ENCODE assay signal across 11 cellular contexts in genomic region chr4:54082168-54082567, GRCh38. TPM values are rescaled to one million over a fixed set of nuclear protein-coding genes. Genes with fewer than 3 reads are reported as not detected.
DNase-seq lines count a peak whose midpoint lies in the region; ATAC-seq and TF ChIP-seq lines count a peak whose summit lies in the region.
"Had no signal": no experiment of that assay in that cellular context is flagged by ENCODE, and none has a peak within 500 bp of the region (broad histone marks: within the 10 kb centered on the region; RNA-seq: fewer than 3 reads in every experiment).

No MANE protein-coding gene starts in this region.

- no peak overlapping the region for H2AK5ac ChIP-seq in trophoblast cell (ENCODE audit: low read length)

- H3K27me3 ChIP-seq in trophoblast cell (ENCODE audit: insufficient read depth, low read length) (no peaks in the 10 kb centered on the region), testis (no peaks in the 10 kb centered on the region)
- no peaks in the 10 kb centered on the region for H3K27me3 ChIP-seq in CD8-positive, alpha-beta T cell (ENCODE audit: insufficient read depth, low read length)

- no peak overlapping the region for H4K91ac ChIP-seq in trophoblast cell (ENCODE audit: low read depth, low read length)

- POLR2A ChIA-PET in CD8-positive, alpha-beta T cell (lab: Charles Lee): no interaction called here

- no peak overlapping the region for H3K27ac Mint-ChIP-seq in CD8-positive, alpha-beta T cell

- H3K4me3 ChIP-seq in trophoblast cell (ENCODE audit: low read depth, low read length) (no peak overlapping the region), testis (no peak overlapping the region)
- H3K4me3 ChIP-seq in CD8-positive, alpha-beta T cell (ENCODE audit: low read depth, low read length): no peak overlapping the region
- H3K4me3 ChIP-seq: GM12878, SK-N-MC had no signal

- peak overlapping the region; percentile 64 for H3K27ac ChIP-seq in trophoblast cell (ENCODE audit: low read depth, low read length)
- no peak overlapping the region for H3K27ac ChIP-seq in CD8-positive, alpha-beta T cell (ENCODE audit: low read depth, low read length)
- no peak overlapping the region for H3K27ac ChIP-seq in testis
- H3K27ac ChIP-seq: SK-N-MC had no signal

- TF ChIP-seq CTCF in CD8-positive, alpha-beta T cell (IDR thresholded peaks at IDR 0.05): no peak
- no peak for TF ChIP-seq CTCF in testis (IDR thresholded peaks at IDR 0.05)

- H3K4me2 ChIP-seq in trophoblast cell (ENCODE audit: low read length): no peak overlapping the region

- no peak for ATAC-seq in HG03432 (IDR thresholded peaks at IDR 0.05; ENCODE audit: unreplicated experiment)
- no peak for ATAC-seq in activated CD4-positive, CD25-positive, alpha-beta regulatory T cell treated with anti-CD3 and anti-CD28 coated beads, Interleukin-2, amount 50 U/mL, for 24 hours
- no peak for ATAC-seq in CD8-positive, alpha-beta T cell
- ATAC-seq: GM12878 had no signal

- DNase-seq in Daoy (ENCODE audit: low read depth) (peak; percentile 91), NCI-H69 (lab: John Stamatoyannopoulos, UW) (peak; percentile 40), epidermal melanocyte (ENCODE audit: insufficient read length, low spot score) (peak; percentile 51), trophoblast cell (peak; percentile 86 to 96), testis (no peak)
- DNase-seq in CD8-positive, alpha-beta T cell: no peak

- no peak overlapping the region for H3K4me3 Mint-ChIP-seq in CD8-positive, alpha-beta T cell
- H3K4me3 Mint-ChIP-seq: neural crest cell had no signal

- no peak overlapping the region for H3K4ac ChIP-seq in trophoblast cell (ENCODE audit: low read depth, low read length)

- H2BK12ac ChIP-seq in trophoblast cell (ENCODE audit: low read length): no peak overlapping the region

- no peak overlapping the region for H3K18ac ChIP-seq in trophoblast cell (ENCODE audit: low read length)

- H2BK120ac ChIP-seq in trophoblast cell (ENCODE audit: insufficient read depth, low read length, poor library complexity): no peak overlapping the region

- H3K4me1 Mint-ChIP-seq in CD8-positive, alpha-beta T cell (ENCODE audit: low read depth): no peaks in the 10 kb centered on the region
- H3K4me1 Mint-ChIP-seq: neural crest cell had no signal

- no peak overlapping the region for H3K14ac ChIP-seq in trophoblast cell (ENCODE audit: low read length)

- no peaks in the 10 kb centered on the region for H3K9me3 Mint-ChIP-seq in CD8-positive, alpha-beta T cell
- H3K9me3 Mint-ChIP-seq: neural crest cell had no signal

- H3K27me3 Mint-ChIP-seq in CD8-positive, alpha-beta T cell (ENCODE audit: low read depth): peaks cover 2% of the 10 kb centered on the region

- H3K36me3 ChIP-seq in trophoblast cell (ENCODE audit: control insufficient read depth in 1 of 2, insufficient read depth in 2 of 2, low read length in 2 of 2) (no peaks in the 10 kb centered on the region), testis (ENCODE audit: low read depth, missing control alignments) (no peaks in the 10 kb centered on the region)
- no peaks in the 10 kb centered on the region for H3K36me3 ChIP-seq in CD8-positive, alpha-beta T cell (ENCODE audit: insufficient read depth, low read length)

- TF ChIP-seq POLR2A in testis (IDR thresholded peaks at IDR 0.05): no peak

- no peak overlapping the region for H2AFZ ChIP-seq in trophoblast cell (ENCODE audit: insufficient read depth, low read length, poor library complexity)

- no CpG with 5 or more reads among the region's 1 CpG for WGBS in trophoblast cell (ENCODE audit: extremely low coverage, insufficient coverage, insufficient read length)
- 72 to 92% methylated on average over 1 of the region's 1 CpG for WGBS in testis, 2 donors

- no peak overlapping the region for H2BK5ac ChIP-seq in trophoblast cell (ENCODE audit: low read depth, low read length, poor library complexity)

- H3K23ac ChIP-seq in trophoblast cell (ENCODE audit: low read length): no peak overlapping the region

- CTCF ChIA-PET in CD8-positive, alpha-beta T cell (lab: Charles Lee): no interaction called here

- no peak overlapping the region for H4K8ac ChIP-seq in trophoblast cell (ENCODE audit: low read depth, low read length)

- H3K4me1 ChIP-seq in trophoblast cell (ENCODE audit: control insufficient read depth in 1 of 2, insufficient read depth in 2 of 2, low read length in 2 of 2) (peaks cover 4 to 5% of the 10 kb centered on the region in 2 experiments), testis (peaks cover 7% of the 10 kb centered on the region)
- no peaks in the 10 kb centered on the region for H3K4me1 ChIP-seq in CD8-positive, alpha-beta T cell (ENCODE audit: insufficient read depth, low read length)

- no peaks in the 10 kb centered on the region for H3K36me3 Mint-ChIP-seq in CD8-positive, alpha-beta T cell

- no peak overlapping the region for H3K9ac ChIP-seq in trophoblast cell (ENCODE audit: low read length)

- H4K12ac ChIP-seq in trophoblast cell (ENCODE audit: low read depth, low read length): no peak overlapping the region

- intact Hi-C loops in CD8-positive, alpha-beta T cell (cut with DNase I, micrococcal nuclease): no loop called here
- intact Hi-C loops in testis (cut with DNase I; ENCODE audit: low total_unique reads): no loop called here

- no peaks in the 10 kb centered on the region for H3K79me2 ChIP-seq in trophoblast cell (ENCODE audit: control insufficient read depth, insufficient read depth, low read length, poor library complexity)

- no peaks in the 10 kb centered on the region for H3K9me3 ChIP-seq in trophoblast cell (ENCODE audit: insufficient read depth, low read depth, low read length)
- no peaks in the 10 kb centered on the region for H3K9me3 ChIP-seq in CD8-positive, alpha-beta T cell (ENCODE audit: low read length)
- no peaks in the 10 kb centered on the region for H3K9me3 ChIP-seq in testis

- H3K79me1 ChIP-seq in trophoblast cell (ENCODE audit: low read length): peaks cover 4% of the 10 kb centered on the region

RNA-seq across cellular contexts. Expression of gene CHIC2, which starts 17.8 kb away (rescaled TPM):
- total RNA-seq in Daoy (2014; rRNA removed; shearing (Covaris generic)): 18.3 and 44.3 TPM in 2 replicates
- 19.9 and 20.4 TPM in 2 replicates for polyA plus RNA-seq in trophoblast cell (2013)
- total RNA-seq in CD8-positive, alpha-beta T cell: 10 to 100 TPM; 67.3 to 69.3 TPM
- 100 to 1,000 TPM; 113 to 129 TPM for total RNA-seq in testis
- 83.4 TPM for polyA plus RNA-seq in testis (ENCODE audit: insufficient read depth, low read depth, low replicate concordance)

RNA-seq across cellular contexts. Expression of gene GSX2, which starts 17.8 kb away (rescaled TPM):
- not detected in 2 replicates for total RNA-seq in Daoy (2014; rRNA removed; shearing (Covaris generic))
- polyA plus RNA-seq in trophoblast cell (2013): 0.07 and 0.10 TPM in 2 replicates
- total RNA-seq in CD8-positive, alpha-beta T cell: not detected
- total RNA-seq in testis: 1 to 10 TPM; 1.8 to 2.0 TPM
- 1.1 TPM for polyA plus RNA-seq in testis (ENCODE audit: insufficient read depth, low read depth, low replicate concordance)
- total RNA-seq: neural crest cell had no signal

Comparison
In these comparisons a context has a peak if more than half of its experiments do, and no peak if none do; other contexts are left out.
1. DNase-seq: peak in Daoy (single experiment), NCI-H69 (single experiment), epidermal melanocyte (single experiment) and trophoblast cell (2 of 2); none in CD8-positive, alpha-beta T cell (0 of 7) and testis (single experiment).